Comparison of ENCODE assay signal across 9 cellular contexts in genomic region chr16:5096437-5097065, GRCh38. TPM values are rescaled to one million over a fixed set of nuclear protein-coding genes. Genes with fewer than 3 reads are reported as not detected.
DNase-seq lines count a peak whose midpoint lies in the region; ATAC-seq and TF ChIP-seq lines count a peak whose summit lies in the region.
"Not testable (repeated sequence)": the region's sequence is repeated elsewhere in the genome, so short reads cannot be mapped to it uniquely, and the experiment has no call there.
"Had no signal": no experiment of that assay in that cellular context is flagged by ENCODE, and none has a peak within 500 bp of the region (broad histone marks: within the 10 kb centered on the region; RNA-seq: fewer than 3 reads in every experiment).

No MANE protein-coding gene starts in this region.

- CTCF ChIA-PET in activated CD4-positive, alpha-beta memory T cell treated with anti-CD3 and anti-CD28 coated beads for 36 hours (lab: Charles Lee); MCF 10A (lab: Yijun Ruan, JAX): not testable (repeated sequence)

- H3K4me3 ChIP-seq in Loucy (ENCODE audit: low read length, poor library complexity, severe bottlenecking) (peak overlapping the region; percentile 75), fibroblast of mammary gland (ENCODE audit: control insufficient read depth, low read depth, low read length) (peak overlapping the region; percentile 65), right lobe of liver (peak overlapping the region; percentile 71 to 89 (median 79)), parathyroid adenoma (ENCODE audit: low read depth, low read length) (peak overlapping the region; percentile 52), transverse colon (peak overlapping the region in 2 of 4 donors; percentile 88 to 89)

- H3K4me1 Mint-ChIP-seq in activated CD4-positive, alpha-beta memory T cell treated with anti-CD3 and anti-CD28 coated beads for 36 hours (ENCODE audit: low read depth): peaks cover 27% of the 10 kb centered on the region
- H3K4me1 Mint-ChIP-seq in MCF 10A (ENCODE audit: insufficient read depth, unreplicated experiment): peaks cover 14% of the 10 kb centered on the region

- H3K27ac ChIP-seq in right lobe of liver: not testable (repeated sequence)
- peak overlapping the region; percentile 79 for H3K27ac ChIP-seq in parathyroid adenoma
- H3K27ac ChIP-seq in transverse colon: peak overlapping the region in 3 of 4 donors; percentile 89 to 93 (median 90)

- not testable (repeated sequence) for H2AFZ ChIP-seq in Loucy (ENCODE audit: low read length)
- H2AFZ ChIP-seq in parathyroid adenoma: peak overlapping the region; percentile 92

- not testable (repeated sequence) for H3K27me3 ChIP-seq in Loucy (ENCODE audit: insufficient read depth, low read length, poor library complexity, severe bottlenecking); right lobe of liver; parathyroid adenoma (ENCODE audit: control insufficient read depth, insufficient read depth, low read length); transverse colon

- not testable (repeated sequence) for BruUV-seq in MCF 10A (replicated peaks; lab: Mats Ljungman, UMichigan)

- intact Hi-C loops in activated CD4-positive, alpha-beta memory T cell treated with anti-CD3 and anti-CD28 coated beads for 36 hours (cut with micrococcal nuclease): loop anchor here (5.0 to 10.0 kb wide), 5 partner anchors 249 to 479 kb away; partner anchors contain the start of genes ANKS3, DNAAF8, GLYR1 and NUDT16L1
- intact Hi-C loops in MCF 10A (cut with micrococcal nuclease) (loop anchor here (1.0 to 10.0 kb wide), 2 partner anchors 24 to 362 kb away; partner anchors contain the start of genes ANKS3 and DNAAF8), transverse colon (cut with DNase I; ENCODE audit: low total_unique reads) (loop anchor here (10.0 kb wide), 1 partner anchor 742 kb away; the partner anchor contains the start of gene PAM16)
- intact Hi-C loops in right lobe of liver (cut with DNase I): not testable (repeated sequence)

- TF ChIP-seq POLR2A in right lobe of liver (IDR thresholded peaks at IDR 0.05); transverse colon (IDR thresholded peaks at IDR 0.05): not testable (repeated sequence)

- peak overlapping the region; percentile 64 for H3K9ac ChIP-seq in Loucy (ENCODE audit: low read depth, low read length, poor library complexity, severe bottlenecking)
- not testable (repeated sequence) for H3K9ac ChIP-seq in parathyroid adenoma

- TF ChIP-seq EP300 in transverse colon (IDR thresholded peaks at IDR 0.05; ENCODE audit: low read depth): not testable (repeated sequence)

- POLR2A ChIA-PET in activated CD4-positive, alpha-beta memory T cell treated with anti-CD3 and anti-CD28 coated beads for 36 hours (lab: Charles Lee); MCF 10A (lab: Yijun Ruan, JAX): not testable (repeated sequence)

- H3K9me3 ChIP-seq in Loucy (ENCODE audit: insufficient read depth, low read depth, low read length); right lobe of liver; parathyroid adenoma (ENCODE audit: control insufficient read depth, low read length); transverse colon: not testable (repeated sequence)

- in situ Hi-C loops in transverse colon (cut with MboI; ENCODE audit: low pct_ligation_motif_present in 1 of 4, low pct_unique_long_range_greater_than_20kb in 1 of 4, low sequenced_read_pairs in 3 of 4): not testable (repeated sequence)

- peak; percentile 44 for DNase-seq in EH (ENCODE audit: low read depth)
- not testable (repeated sequence) for DNase-seq in activated CD4-positive, alpha-beta memory T cell treated with anti-CD3 and anti-CD28 coated beads for 36 hours; MCF 10A (ENCODE audit: unreplicated experiment); right lobe of liver; transverse colon
- peak; percentile 24 for DNase-seq in fibroblast of mammary gland (ENCODE audit: low read depth)

- not testable (repeated sequence) for H3K79me2 ChIP-seq in Loucy (ENCODE audit: insufficient read depth, low read length); parathyroid adenoma

- WGBS in right lobe of liver (ENCODE audit: insufficient coverage, low coverage, low lambda C conversion rate, missing lambda C conversion rate): 29% methylated on average over 7 of the region's 7 CpGs
- WGBS in transverse colon (ENCODE audit: low coverage in 1 of 2), 2 donors: 11 to 24% methylated on average over 4 to 7 of the region's 7 CpGs

- H3K4me1 ChIP-seq in Loucy (ENCODE audit: insufficient read depth, low read length, poor library complexity, severe bottlenecking); right lobe of liver; parathyroid adenoma: not testable (repeated sequence)
- H3K4me1 ChIP-seq in transverse colon: peaks cover 0 to 11% (median 7%) of the 10 kb centered on the region in 4 donors

- H3K36me3 ChIP-seq in Loucy (ENCODE audit: insufficient read depth, low read length); right lobe of liver; parathyroid adenoma (ENCODE audit: control insufficient read depth, insufficient read depth, low read length); transverse colon: not testable (repeated sequence)

- H3K9me2 ChIP-seq in Loucy (replicated peaks; ENCODE audit: low read depth, low read length): not testable (repeated sequence)

- not testable (repeated sequence) for H3K27me3 Mint-ChIP-seq in activated CD4-positive, alpha-beta memory T cell treated with anti-CD3 and anti-CD28 coated beads for 36 hours; MCF 10A (ENCODE audit: insufficient read depth, unreplicated experiment)

- not testable (repeated sequence) for H4K20me1 ChIP-seq in Loucy (ENCODE audit: insufficient read depth, low read length, poor library complexity, severe bottlenecking)

- H3K4me3 Mint-ChIP-seq in activated CD4-positive, alpha-beta memory T cell treated with anti-CD3 and anti-CD28 coated beads for 36 hours: peak overlapping the region; percentile 84
- peak overlapping the region; percentile 78 for H3K4me3 Mint-ChIP-seq in MCF 10A (ENCODE audit: unreplicated experiment)

- H3F3A ChIP-seq in Loucy (ENCODE audit: low read depth): not testable (repeated sequence)

- H3K9me3 Mint-ChIP-seq in activated CD4-positive, alpha-beta memory T cell treated with anti-CD3 and anti-CD28 coated beads for 36 hours; MCF 10A (ENCODE audit: unreplicated experiment): not testable (repeated sequence)

- TF ChIP-seq CTCF in Loucy (conservative IDR thresholded peaks at IDR 0.05; ENCODE audit: low read length); MCF 10A (IDR thresholded peaks at IDR 0.05; ENCODE audit: unreplicated experiment); fibroblast of mammary gland (conservative IDR thresholded peaks at IDR 0.05; ENCODE audit: control insufficient read depth, insufficient read depth, low read depth, low read length); right lobe of liver (IDR thresholded peaks at IDR 0.05); parathyroid adenoma (IDR thresholded peaks at IDR 0.05); transverse colon (IDR thresholded peaks at IDR 0.05): not testable (repeated sequence)

- peak overlapping the region; percentile 60 for H3K4me2 ChIP-seq in Loucy (ENCODE audit: low read depth, low read length, poor library complexity, severe bottlenecking)
- H3K4me2 ChIP-seq in parathyroid adenoma (ENCODE audit: low read length): not testable (repeated sequence)

- peak overlapping the region; percentile 82 for H3K27ac Mint-ChIP-seq in activated CD4-positive, alpha-beta memory T cell treated with anti-CD3 and anti-CD28 coated beads for 36 hours
- peak overlapping the region; percentile 81 for H3K27ac Mint-ChIP-seq in MCF 10A (ENCODE audit: low read depth, unreplicated experiment)

- not testable (repeated sequence) for ATAC-seq in right lobe of liver

- not testable (repeated sequence) for H3K36me3 Mint-ChIP-seq in activated CD4-positive, alpha-beta memory T cell treated with anti-CD3 and anti-CD28 coated beads for 36 hours
- H3K36me3 Mint-ChIP-seq in MCF 10A (ENCODE audit: insufficient read depth, unreplicated experiment): peaks cover 14% of the 10 kb centered on the region

RNA-seq across cellular contexts. Expression of gene EEF2KMT, which starts 1.0 kb away (rescaled TPM):
- total RNA-seq in activated CD4-positive, alpha-beta memory T cell treated with anti-CD3 and anti-CD28 coated beads for 36 hours: 10 to 100 TPM; 18.4 to 18.8 TPM
- total RNA-seq in MCF 10A (2022) (16.5 and 25.8 TPM in 2 replicates), right lobe of liver (10 to 100 TPM in 1 of 6 experiments, 1 to 10 TPM in 5; 6.0 to 10.8 (median 7.4) TPM), transverse colon (1 to 10 TPM; 4.5 to 7.2 (median 6.5) TPM)

RNA-seq across cellular contexts. Expression of gene ALG1, which starts 24.9 kb away (rescaled TPM):
- total RNA-seq in activated CD4-positive, alpha-beta memory T cell treated with anti-CD3 and anti-CD28 coated beads for 36 hours: 10 to 100 TPM; 12.8 to 14.1 TPM
- 28.5 and 29.1 TPM in 2 replicates for total RNA-seq in MCF 10A (2022)
- 10 to 100 TPM; 16.0 to 28.0 (median 16.9) TPM for total RNA-seq in right lobe of liver
- 100 to 1,000 TPM in 1 of 4 donors, 10 to 100 TPM in 3; 24.4 to 111 (median 41.6) TPM for total RNA-seq in transverse colon

RNA-seq across cellular contexts. Expression of gene C16orf89, which starts 30.8 kb away (rescaled TPM):
- not detected for total RNA-seq in activated CD4-positive, alpha-beta memory T cell treated with anti-CD3 and anti-CD28 coated beads for 36 hours
- not detected in 2 replicates for total RNA-seq in MCF 10A (2022)
- total RNA-seq in right lobe of liver: not detected
- 1 to 10 TPM in 2 of 4 donors, not detected in 2; 1.5 to 8.6 TPM for total RNA-seq in transverse colon
- total RNA-seq: dermis blood vessel endothelial cell had no signal
